ENCODE assay signal across 30 cellular contexts in genomic region chr7:6486438-6487183, GRCh38.
"Had no signal": no experiment of that assay in that cellular context is flagged by ENCODE, and none has a peak within 500 bp of the region (broad histone marks: within the 10 kb centered on the region; RNA-seq: fewer than 3 reads in every experiment).

No MANE protein-coding gene starts in this region.

- H3K36me3 Mint-ChIP-seq: activated naive CD4-positive, alpha-beta T cell treated with anti-CD3 and anti-CD28 coated beads, Interleukin-2, amount 50 U/mL, for 24 hours had no signal

- H3K27me3 Mint-ChIP-seq: activated CD8-positive, alpha-beta T cell treated with anti-CD3 and anti-CD28 coated beads for 36 hours; activated naive CD4-positive, alpha-beta T cell treated with anti-CD3 and anti-CD28 coated beads, Interleukin-2, amount 50 U/mL, for 24 hours; activated naive CD8-positive, alpha-beta T cell treated with anti-CD3 and anti-CD28 coated beads, Interleukin-2, amount 10 ng/mL, durations not matched to agents 7 days and 5 days; activated T-helper 17 cell treated with anti-CD3 and anti-CD28 coated beads, Interleukin-2, amount 50 U/mL, for 72 hours had no signal

- ATAC-seq: activated CD8-positive, alpha-beta T cell treated with anti-CD3 and anti-CD28 coated beads for 36 hours; activated T-cell treated with anti-CD3 and anti-CD28 coated beads, Interleukin-2, amount 50 U/mL, for 72 hours; activated T-helper 17 cell treated with anti-CD3 and anti-CD28 coated beads, Interleukin-2, amount 50 U/mL, for 72 hours; Panc1 had no signal

- H3K4me3 Mint-ChIP-seq: activated CD8-positive, alpha-beta T cell treated with anti-CD3 and anti-CD28 coated beads for 36 hours; activated naive CD4-positive, alpha-beta T cell treated with anti-CD3 and anti-CD28 coated beads, Interleukin-2, amount 50 U/mL, for 24 hours; activated naive CD8-positive, alpha-beta T cell treated with anti-CD3 and anti-CD28 coated beads, Interleukin-2, amount 10 ng/mL, durations not matched to agents 7 days and 5 days; activated T-cell treated with anti-CD3 and anti-CD28 coated beads, Interleukin-2, amount 50 U/mL, for 72 hours; activated T-helper 17 cell treated with anti-CD3 and anti-CD28 coated beads, Interleukin-2, amount 50 U/mL, for 72 hours; T-helper 1 cell treated with Interleukin-12 subunit alpha and Interleukin-12 subunit beta and Interleukin-4 antibody, amounts not matched to agents 30 μg/mL and 1 μg/mL, for 36 hours; T-helper 2 cell treated with Interferon-gamma antibody and Interleukin-4, amounts not matched to agents 5 μg/mL and 100 μg/mL, for 36 hours had no signal

- H3K4me2 ChIP-seq: SK-N-SH had no signal

- H3K9ac ChIP-seq: SK-N-SH had no signal

- H3K27ac Mint-ChIP-seq: activated CD4-positive, alpha-beta T cell treated with anti-CD3 and anti-CD28 coated beads, Interleukin-2, amount 10 ng/mL, durations not matched to agents 24 days and 14 days; activated CD8-positive, alpha-beta T cell treated with anti-CD3 and anti-CD28 coated beads for 36 hours; activated naive CD4-positive, alpha-beta T cell treated with anti-CD3 and anti-CD28 coated beads, Interleukin-2, amount 50 U/mL, for 24 hours; activated naive CD8-positive, alpha-beta T cell treated with anti-CD3 and anti-CD28 coated beads, Interleukin-2, amount 10 ng/mL, durations not matched to agents 7 days and 5 days; activated T-cell treated with anti-CD3 and anti-CD28 coated beads, Interleukin-2, amount 50 U/mL, for 72 hours; activated T-helper 17 cell treated with anti-CD3 and anti-CD28 coated beads, Interleukin-2, amount 50 U/mL, for 72 hours; brain; T-helper 1 cell treated with Interleukin-12 subunit alpha and Interleukin-12 subunit beta and Interleukin-4 antibody, amounts not matched to agents 30 μg/mL and 1 μg/mL, for 36 hours; T-helper 2 cell treated with Interferon-gamma antibody and Interleukin-4, amounts not matched to agents 5 μg/mL and 100 μg/mL, for 36 hours had no signal

- DNase-seq: activated CD4-positive, alpha-beta T cell treated with anti-CD3 and anti-CD28 coated beads, Interleukin-2, amount 10 ng/mL, durations not matched to agents 24 days and 14 days; activated CD4-positive, alpha-beta T cell treated with anti-CD3 and anti-CD28 coated beads, Interleukin-2, amount 50 U/mL, for 4 hours; activated CD8-positive, alpha-beta T cell treated with anti-CD3 and anti-CD28 coated beads for 36 hours; activated gamma-delta T cell; activated naive CD4-positive, alpha-beta T cell treated with Interleukin-2 at 50 U/mL for 16 hours; activated naive CD8-positive, alpha-beta T cell treated with anti-CD3 and anti-CD28 coated beads, Interleukin-2, amount 10 ng/mL, durations not matched to agents 7 days and 5 days; activated T-cell treated with anti-CD3 and anti-CD28 coated beads, Interleukin-2, amount 50 U/mL, for 1 hour; activated T-cell treated with anti-CD3 and anti-CD28 coated beads, Interleukin-2, amount 50 U/mL, for 72 hours; amygdala; caudate nucleus; Karpas-422; KBM-7; NCI-H1105; NCI-H1417 treated with DMSO at 0.1 percent for 48 hours; NCI-H187 treated with DMSO at 0.1 percent for 48 hours; NCI-H2081; NCI-H226; NCI-H524 treated with DMSO at 0.1 percent for 48 hours; SHP77 treated with DMSO at 0.1 percent for 48 hours; SK-N-SH had no signal

- H3K27ac ChIP-seq: SJSA1 had no signal

- FAIRE-seq: astrocyte, bronchial epithelial cell, TTC549 had no signal

- H3K4me3 ChIP-seq: SJSA1 had no signal

- H3K27me3 ChIP-seq: SJSA1 had no signal

- H3K9me3 Mint-ChIP-seq: activated CD8-positive, alpha-beta T cell treated with anti-CD3 and anti-CD28 coated beads for 36 hours; activated naive CD4-positive, alpha-beta T cell treated with anti-CD3 and anti-CD28 coated beads, Interleukin-2, amount 50 U/mL, for 24 hours; activated T-cell treated with anti-CD3 and anti-CD28 coated beads, Interleukin-2, amount 50 U/mL, for 72 hours; activated T-helper 17 cell treated with anti-CD3 and anti-CD28 coated beads, Interleukin-2, amount 50 U/mL, for 72 hours; T-helper 1 cell treated with Interleukin-12 subunit alpha and Interleukin-12 subunit beta and Interleukin-4 antibody, amounts not matched to agents 30 μg/mL and 1 μg/mL, for 36 hours had no signal
